Comparison of ENCODE assay signal across 1 cellular context in the genomic region with DNA sequence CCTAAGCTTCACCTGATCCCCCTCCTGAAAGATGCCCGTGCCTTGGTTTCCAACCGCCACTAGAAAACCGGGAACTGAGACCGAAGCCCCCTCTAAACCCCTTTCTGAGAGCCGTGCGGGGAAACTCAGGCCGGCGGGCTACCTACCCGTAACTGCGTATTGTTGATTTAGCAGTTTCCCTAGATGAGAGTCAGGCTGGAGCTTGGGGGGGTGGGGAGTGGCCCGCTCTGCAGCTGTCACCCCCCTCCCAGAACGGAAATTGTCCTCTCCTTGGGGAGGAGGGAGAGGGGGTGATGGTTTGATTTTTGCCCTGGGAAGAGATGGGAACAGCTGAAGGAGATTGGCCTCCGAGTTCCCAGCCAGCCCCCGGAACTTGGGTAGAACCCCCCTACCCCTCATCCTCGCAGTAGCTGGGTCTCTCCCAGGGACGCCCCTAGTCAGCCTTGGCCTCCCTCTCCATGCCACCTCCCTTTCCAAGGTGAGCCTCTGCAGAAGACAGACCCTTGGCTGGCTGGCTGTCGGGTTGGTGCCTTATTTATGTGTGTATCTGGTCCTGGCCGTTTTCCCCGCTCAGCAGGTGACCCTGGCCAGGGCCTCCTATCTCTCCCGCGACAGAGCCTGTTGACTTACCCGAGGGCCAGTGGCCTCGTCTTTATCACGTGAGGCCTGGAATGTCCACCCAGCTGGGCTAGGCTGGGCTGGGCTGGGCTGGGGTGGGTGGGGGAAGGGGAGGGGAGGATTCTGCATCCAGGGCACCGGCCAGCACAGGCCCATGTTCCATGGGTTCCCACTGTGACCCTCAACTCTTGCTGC.
A peak's percentile ranks its signal among the peaks of the same experiment; 100 is the strongest.
TF ChIP-seq lines count a peak whose summit lies in the region.

No MANE protein-coding gene starts in this region.

TF ChIP-seq in HepG2, 621 proteins besides CTCF, POLR2A, EP300 and RAD21 (continued from another document and continues in another):
- TF ChIP-seq FOXC1 (CRISPR knock-in tag; IDR thresholded peaks at IDR 0.05; ENCODE audit: borderline replicate concordance) (no peak; the same call in 1 of the 2 replicates), ZNF343 (CRISPR knock-in tag; IDR thresholded peaks at IDR 0.05) (no peak), SNAPC5 (CRISPR knock-in tag; IDR thresholded peaks at IDR 0.05; ENCODE audit: borderline replicate concordance) (no peak), POGK (CRISPR knock-in tag; conservative IDR thresholded peaks at IDR 0.05) (0 out of 2 replicates have a peak, but pooled peaks have one; percentile 25), ASH2L (IDR thresholded peaks at IDR 0.05; ENCODE audit: insufficient read length, low read depth, low read length) (no peak), ZNF513 (CRISPR knock-in tag; conservative IDR thresholded peaks at IDR 0.05) (no peak), MAZ (IDR thresholded peaks at IDR 0.05; ENCODE audit: borderline replicate concordance, low read depth, low read length) (peak; percentile 60; the same call in 1 of the 2 replicates), MAZ (CRISPR knock-in tag; IDR thresholded peaks at IDR 0.05; ENCODE audit: low read depth) (peak; percentile 43), THRA (CRISPR knock-in tag; IDR thresholded peaks at IDR 0.05; ENCODE audit: borderline replicate concordance) (peak; percentile 47; the same call in 1 of the 2 replicates), ZNF569 (CRISPR knock-in tag; IDR thresholded peaks at IDR 0.05; ENCODE audit: borderline replicate concordance) (no peak), ZNF761 (CRISPR knock-in tag; conservative IDR thresholded peaks at IDR 0.05) (no peak), DPF2 (CRISPR knock-in tag; IDR thresholded peaks at IDR 0.05; ENCODE audit: borderline replicate concordance, low read depth) (peak; percentile 44; the same call in 1 of the 2 replicates), DR1 (CRISPR knock-in tag; IDR thresholded peaks at IDR 0.05) (no peak), ZNF784 (CRISPR knock-in tag; IDR thresholded peaks at IDR 0.05; ENCODE audit: borderline replicate concordance) (no peak), TP53 (CRISPR knock-in tag; conservative IDR thresholded peaks at IDR 0.05) (no peak), RARA (CRISPR knock-in tag; IDR thresholded peaks at IDR 0.05) (peak; percentile 76), GATAD1 (CRISPR knock-in tag; IDR thresholded peaks at IDR 0.05) (peak; percentile 35; the same call in 1 of the 2 replicates), PAX8 (CRISPR knock-in tag; IDR thresholded peaks at IDR 0.05; ENCODE audit: borderline replicate concordance) (no peak), KMT2A (CRISPR knock-in tag; IDR thresholded peaks at IDR 0.05) (0 out of 2 replicates have a peak, but pooled peaks have one; percentile 65), TMF1 (CRISPR knock-in tag; IDR thresholded peaks at IDR 0.05; ENCODE audit: low read depth) (no peak), ZNF558 (CRISPR knock-in tag; IDR thresholded peaks at IDR 0.05; ENCODE audit: borderline replicate concordance) (no peak; the same call in 1 of the 2 replicates), RARG (CRISPR knock-in tag; IDR thresholded peaks at IDR 0.05; ENCODE audit: low read depth) (no peak), ZFP37 (CRISPR knock-in tag; IDR thresholded peaks at IDR 0.05; ENCODE audit: borderline replicate concordance) (peak; percentile 81; the same call in 1 of the 2 replicates), ZNF639 (CRISPR knock-in tag; conservative IDR thresholded peaks at IDR 0.05) (no peak), PLSCR1 (CRISPR knock-in tag; IDR thresholded peaks at IDR 0.05; ENCODE audit: borderline replicate concordance) (no peak), ATF2 (CRISPR knock-in tag; IDR thresholded peaks at IDR 0.05) (0 out of 2 replicates have a peak, but pooled peaks have one; percentile 52), ELF4 (CRISPR knock-in tag; IDR thresholded peaks at IDR 0.05; ENCODE audit: borderline replicate concordance) (no peak), ETS1 (CRISPR knock-in tag; IDR thresholded peaks at IDR 0.05) (no peak), ERF (CRISPR knock-in tag; IDR thresholded peaks at IDR 0.05) (no peak), ZNF232 (CRISPR knock-in tag; IDR thresholded peaks at IDR 0.05; ENCODE audit: borderline replicate concordance) (peak; percentile 44; the same call in 1 of the 2 replicates), ARID2 (CRISPR knock-in tag; IDR thresholded peaks at IDR 0.05; ENCODE audit: borderline replicate concordance) (no peak), SP140L (CRISPR knock-in tag; IDR thresholded peaks at IDR 0.05; ENCODE audit: borderline replicate concordance) (no peak), SMAD1 (CRISPR knock-in tag; IDR thresholded peaks at IDR 0.05; ENCODE audit: borderline replicate concordance, low read depth) (no peak), TCF7 (IDR thresholded peaks at IDR 0.05; ENCODE audit: low read depth) (peak; percentile 27; the same call in 1 of the 2 replicates), ZNF10 (CRISPR knock-in tag; IDR thresholded peaks at IDR 0.05; ENCODE audit: borderline replicate concordance, low read depth) (no peak), ZNF496 (CRISPR knock-in tag; IDR thresholded peaks at IDR 0.05; ENCODE audit: insufficient replicate concordance) (no peak), ZNF770 (CRISPR knock-in tag; IDR thresholded peaks at IDR 0.05) (no peak)
- TF ChIP-seq, protein P1, sequence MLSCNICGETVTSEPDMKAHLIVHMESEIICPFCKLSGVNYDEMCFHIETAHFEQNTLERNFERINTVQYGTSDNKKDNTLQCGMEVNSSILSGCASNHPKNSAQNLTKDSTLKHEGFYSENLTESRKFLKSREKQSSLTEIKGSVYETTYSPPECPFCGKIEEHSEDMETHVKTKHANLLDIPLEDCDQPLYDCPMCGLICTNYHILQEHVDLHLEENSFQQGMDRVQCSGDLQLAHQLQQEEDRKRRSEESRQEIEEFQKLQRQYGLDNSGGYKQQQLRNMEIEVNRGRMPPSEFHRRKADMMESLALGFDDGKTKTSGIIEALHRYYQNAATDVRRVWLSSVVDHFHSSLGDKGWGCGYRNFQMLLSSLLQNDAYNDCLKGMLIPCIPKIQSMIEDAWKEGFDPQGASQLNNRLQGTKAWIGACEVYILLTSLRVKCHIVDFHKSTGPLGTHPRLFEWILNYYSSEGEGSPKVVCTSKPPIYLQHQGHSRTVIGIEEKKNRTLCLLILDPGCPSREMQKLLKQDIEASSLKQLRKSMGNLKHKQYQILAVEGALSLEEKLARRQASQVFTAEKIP (CRISPR knock-in tag; IDR thresholded peaks at IDR 0.05; ENCODE audit: borderline replicate concordance), result no peak
- TF ChIP-seq, protein P2, sequence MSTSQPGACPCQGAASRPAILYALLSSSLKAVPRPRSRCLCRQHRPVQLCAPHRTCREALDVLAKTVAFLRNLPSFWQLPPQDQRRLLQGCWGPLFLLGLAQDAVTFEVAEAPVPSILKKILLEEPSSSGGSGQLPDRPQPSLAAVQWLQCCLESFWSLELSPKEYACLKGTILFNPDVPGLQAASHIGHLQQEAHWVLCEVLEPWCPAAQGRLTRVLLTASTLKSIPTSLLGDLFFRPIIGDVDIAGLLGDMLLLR (CRISPR knock-in tag; IDR thresholded peaks at IDR 0.05), result no peak
- TF ChIP-seq, protein P3, sequence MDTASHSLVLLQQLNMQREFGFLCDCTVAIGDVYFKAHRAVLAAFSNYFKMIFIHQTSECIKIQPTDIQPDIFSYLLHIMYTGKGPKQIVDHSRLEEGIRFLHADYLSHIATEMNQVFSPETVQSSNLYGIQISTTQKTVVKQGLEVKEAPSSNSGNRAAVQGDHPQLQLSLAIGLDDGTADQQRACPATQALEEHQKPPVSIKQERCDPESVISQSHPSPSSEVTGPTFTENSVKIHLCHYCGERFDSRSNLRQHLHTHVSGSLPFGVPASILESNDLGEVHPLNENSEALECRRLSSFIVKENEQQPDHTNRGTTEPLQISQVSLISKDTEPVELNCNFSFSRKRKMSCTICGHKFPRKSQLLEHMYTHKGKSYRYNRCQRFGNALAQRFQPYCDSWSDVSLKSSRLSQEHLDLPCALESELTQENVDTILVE (CRISPR knock-in tag; IDR thresholded peaks at IDR 0.05), result 0 out of 2 replicates have a peak, but pooled peaks have one; percentile 48
